ENCODE assay signal across 1 cellular context in genomic region chr5:65924366-65925093, GRCh38.
TF ChIP-seq lines count a peak whose summit lies in the region.

No MANE protein-coding gene starts in this region.

TF ChIP-seq in GM23338, 12 proteins besides CTCF, POLR2A, EP300 and RAD21 (continued from another document):
- TF ChIP-seq ZNF462 (CRISPR knock-in tag; IDR thresholded peaks at IDR 0.05) (no peak), POLR2AphosphoS5 (IDR thresholded peaks at IDR 0.05; ENCODE audit: low read depth) (no peak), REST (IDR thresholded peaks at IDR 0.05; ENCODE audit: unreplicated experiment) (no peak), STAT1 (IDR thresholded peaks at IDR 0.05; ENCODE audit: unreplicated experiment) (no peak), EZH2 (IDR thresholded peaks at IDR 0.05; ENCODE audit: low read depth, unreplicated experiment) (no peak)
